15 cellular contexts compared by ENCODE assay signal in the genomic region with DNA sequence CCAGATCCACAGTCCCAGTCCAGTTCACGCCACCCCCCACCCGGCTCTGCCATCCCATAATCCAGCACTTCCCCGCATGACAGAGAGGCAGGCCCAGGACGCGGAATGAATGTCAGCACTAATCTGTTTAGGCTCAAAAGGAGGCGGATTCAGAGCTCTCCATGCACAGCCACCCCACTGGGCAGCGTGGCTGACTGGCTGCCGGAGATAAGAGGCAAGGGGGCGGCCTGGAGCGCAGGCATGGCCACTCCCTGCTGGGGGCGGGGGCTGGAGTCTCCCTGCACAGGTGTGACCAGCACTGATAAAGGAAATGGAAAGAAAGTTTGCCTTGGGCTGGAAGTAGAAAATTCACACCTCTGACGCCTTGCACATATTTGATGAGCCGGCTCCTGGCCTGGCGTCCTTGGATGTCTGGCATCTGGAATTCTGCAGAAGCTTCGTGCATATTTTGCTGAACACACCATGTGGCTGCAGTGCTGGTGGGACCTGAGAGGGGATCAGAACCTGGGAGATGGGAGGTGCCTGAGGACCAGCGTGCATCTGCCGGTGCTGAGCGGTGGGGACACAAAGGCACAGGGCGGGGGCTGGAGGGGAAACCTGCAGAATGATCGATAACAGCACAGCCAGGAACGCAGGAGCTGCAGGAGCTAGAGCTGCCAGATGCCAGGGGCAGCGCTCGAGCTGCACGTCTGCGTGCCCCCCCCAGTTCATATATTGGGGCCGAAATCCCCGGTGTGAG.
DNase-seq lines count a peak whose midpoint lies in the region; ATAC-seq and TF ChIP-seq lines count a peak whose summit lies in the region.
"Had no signal": no experiment of that assay in that cellular context is flagged by ENCODE, and none has a peak within 500 bp of the region (broad histone marks: within the 10 kb centered on the region; RNA-seq: fewer than 3 reads in every experiment).

No MANE protein-coding gene starts in this region.

- no peak for ATAC-seq in GM18858 (IDR thresholded peaks at IDR 0.05; ENCODE audit: unreplicated experiment)
- ATAC-seq in natural killer cell treated with Interleukin-12 subunit alpha and Interleukin-12 subunit beta and Interleukin-15 and Interleukin-18, amount 100 ng/mL, for 72 hours: no peak
- ATAC-seq: gastrocnemius medialis had no signal

- H3K4me1 ChIP-seq in ectodermal cell (ENCODE audit: control insufficient read depth, insufficient read depth, low read length): peaks cover 24% of the 10 kb centered on the region
- H3K4me1 ChIP-seq: gastrocnemius medialis had no signal

- H3K4me1 Mint-ChIP-seq in nephron progenitor cell: peaks cover 52% of the 10 kb centered on the region
- H3K4me1 Mint-ChIP-seq in natural killer cell treated with Interleukin-12 subunit alpha and Interleukin-12 subunit beta and Interleukin-15 and Interleukin-18, amount 100 ng/mL, for 72 hours (ENCODE audit: low read depth in 2 of 2): no peaks in the 10 kb centered on the region
- H3K4me1 Mint-ChIP-seq in T-helper 2 cell treated with Interferon-gamma antibody and Interleukin-4, amounts not matched to agents 5 μg/mL and 100 μg/mL, for 36 hours (ENCODE audit: low read depth): no peaks in the 10 kb centered on the region

- H3K9me3 ChIP-seq in ectodermal cell (ENCODE audit: control insufficient read depth, low read length): no peaks in the 10 kb centered on the region
- H3K9me3 ChIP-seq: gastrocnemius medialis had no signal

- no peaks in the 10 kb centered on the region for H3K36me3 Mint-ChIP-seq in nephron progenitor cell (ENCODE audit: low read depth)
- no peaks in the 10 kb centered on the region for H3K36me3 Mint-ChIP-seq in natural killer cell treated with Interleukin-12 subunit alpha and Interleukin-12 subunit beta and Interleukin-15 and Interleukin-18, amount 100 ng/mL, for 72 hours
- H3K36me3 Mint-ChIP-seq in T-helper 2 cell treated with Interferon-gamma antibody and Interleukin-4, amounts not matched to agents 5 μg/mL and 100 μg/mL, for 36 hours (ENCODE audit: low read depth): no peaks in the 10 kb centered on the region

- H3K9me3 Mint-ChIP-seq in nephron progenitor cell: peaks cover 2% of the 10 kb centered on the region
- H3K9me3 Mint-ChIP-seq in natural killer cell treated with Interleukin-12 subunit alpha and Interleukin-12 subunit beta and Interleukin-15 and Interleukin-18, amount 100 ng/mL, for 72 hours: no peaks in the 10 kb centered on the region
- no peaks in the 10 kb centered on the region for H3K9me3 Mint-ChIP-seq in T-helper 2 cell treated with Interferon-gamma antibody and Interleukin-4, amounts not matched to agents 5 μg/mL and 100 μg/mL, for 36 hours

- no peaks in the 10 kb centered on the region for H3K36me3 ChIP-seq in ectodermal cell (ENCODE audit: control insufficient read depth, insufficient read depth, low read length)
- H3K36me3 ChIP-seq: gastrocnemius medialis had no signal

- TF ChIP-seq CTCF in nephron progenitor cell (IDR thresholded peaks at IDR 0.05): no peak

- DNase-seq in CMK (ENCODE audit: low read depth) (peak; percentile 12), NCI-H146 (lab: John Stamatoyannopoulos, UW) (peak; percentile 72), nephron progenitor cell (peak; percentile 44)
- no peak for DNase-seq in natural killer cell treated with Interleukin-12 subunit alpha and Interleukin-12 subunit beta and Interleukin-15 and Interleukin-18, amount 100 ng/mL, for 72 hours (ENCODE audit: low spot score)
- no peak for DNase-seq in activated CD4-positive, alpha-beta T cell treated with anti-CD3 and anti-CD28 coated beads for 48 hours
- no peak for DNase-seq in T-helper 2 cell treated with Interferon-gamma antibody and Interleukin-4, amounts not matched to agents 5 μg/mL and 100 μg/mL, for 36 hours (ENCODE audit: low spot score)
- DNase-seq: gastrocnemius medialis; Kasumi-1; NCI-H1436; NCI-H510A treated with DMSO at 0.1 percent for 48 hours; PC-9; stimulated activated CD4-positive, alpha-beta T cell treated with anti-CD3 and anti-CD28 coated beads, Interleukin-12 subunit alpha, Interleukin-12 subunit beta, amount 100 ng/mL, for 4 hours; stimulated activated naive CD4-positive, alpha-beta T cell treated with Interleukin-2 at 50 U/mL for 16 hours had no signal

- no peak overlapping the region for H3K27ac Mint-ChIP-seq in nephron progenitor cell
- H3K27ac Mint-ChIP-seq in natural killer cell treated with Interleukin-12 subunit alpha and Interleukin-12 subunit beta and Interleukin-15 and Interleukin-18, amount 100 ng/mL, for 72 hours: no peak overlapping the region
- no peak overlapping the region for H3K27ac Mint-ChIP-seq in T-helper 2 cell treated with Interferon-gamma antibody and Interleukin-4, amounts not matched to agents 5 μg/mL and 100 μg/mL, for 36 hours

- peak overlapping the region; percentile 56 for H3K27ac ChIP-seq in ectodermal cell (ENCODE audit: insufficient read depth, low read depth, low read length, poor library complexity, severe bottlenecking)
- H3K27ac ChIP-seq: gastrocnemius medialis, PC-9 had no signal

- H3K4me3 Mint-ChIP-seq in nephron progenitor cell: no peak overlapping the region
- no peak overlapping the region for H3K4me3 Mint-ChIP-seq in natural killer cell treated with Interleukin-12 subunit alpha and Interleukin-12 subunit beta and Interleukin-15 and Interleukin-18, amount 100 ng/mL, for 72 hours
- H3K4me3 Mint-ChIP-seq in T-helper 2 cell treated with Interferon-gamma antibody and Interleukin-4, amounts not matched to agents 5 μg/mL and 100 μg/mL, for 36 hours: no peak overlapping the region

- H3K27me3 ChIP-seq in ectodermal cell (ENCODE audit: control insufficient read depth, insufficient read depth, low read length, poor library complexity, severe bottlenecking): no peaks in the 10 kb centered on the region

- no peak overlapping the region for H3K4me3 ChIP-seq in ectodermal cell (ENCODE audit: insufficient read depth, low read depth, low read length)
- H3K4me3 ChIP-seq: gastrocnemius medialis, PC-9 had no signal

- H3K27me3 Mint-ChIP-seq in nephron progenitor cell (ENCODE audit: low read depth, poor library complexity): peaks cover 26% of the 10 kb centered on the region
- H3K27me3 Mint-ChIP-seq in natural killer cell treated with Interleukin-12 subunit alpha and Interleukin-12 subunit beta and Interleukin-15 and Interleukin-18, amount 100 ng/mL, for 72 hours: peaks cover 0 to 12% of the 10 kb centered on the region in 2 donors
- H3K27me3 Mint-ChIP-seq in T-helper 2 cell treated with Interferon-gamma antibody and Interleukin-4, amounts not matched to agents 5 μg/mL and 100 μg/mL, for 36 hours (ENCODE audit: low read depth): peaks cover 6% of the 10 kb centered on the region

- 31 to 34% methylated on average over 27 of the region's 27 CpGs for WGBS in ectodermal cell, 2 experiments

Comparison
In these comparisons a context has a peak if more than half of its experiments do, and no peak if none do; other contexts are left out.
1. DNase-seq: peak in CMK (single experiment), NCI-H146 (single experiment) and nephron progenitor cell (single experiment); none in natural killer cell treated with Interleukin-12 subunit alpha and Interleukin-12 subunit beta and Interleukin-15 and Interleukin-18, amount 100 ng/mL, for 72 hours (single experiment), activated CD4-positive, alpha-beta T cell treated with anti-CD3 and anti-CD28 coated beads for 48 hours (single experiment) and T-helper 2 cell treated with Interferon-gamma antibody and Interleukin-4, amounts not matched to agents 5 μg/mL and 100 μg/mL, for 36 hours (single experiment).